Comparison of ENCODE assay signal across 14 cellular contexts in genomic region chrX:30196322-30196721, GRCh38. TPM values are rescaled to one million over a fixed set of nuclear protein-coding genes. Genes with fewer than 3 reads are reported as not detected.
A peak's percentile ranks its signal among the peaks of the same experiment; 100 is the strongest.
DNase-seq lines count a peak whose midpoint lies in the region; ATAC-seq and TF ChIP-seq lines count a peak whose summit lies in the region.
"Had no signal": no experiment of that assay in that cellular context is flagged by ENCODE, and none has a peak within 500 bp of the region (broad histone marks: within the 10 kb centered on the region; RNA-seq: fewer than 3 reads in every experiment).

No MANE protein-coding gene starts in this region.

- POLR2A ChIA-PET in OCI-LY7 (lab: Charles Lee): no interaction called here

- no peaks in the 10 kb centered on the region for H3K9me3 ChIP-seq in OCI-LY7 (ENCODE audit: low read length)
- H3K9me3 ChIP-seq in neuronal stem cell (replicated peaks in 1 of 2; ENCODE audit: control insufficient read depth in 2 of 2, insufficient read depth in 1 of 2, low read depth in 1 of 2, low read length in 2 of 2): no peaks in the 10 kb centered on the region

- peak; percentile 74 for ATAC-seq in GM23338
- ATAC-seq: naive thymus-derived CD8-positive, alpha-beta T cell had no signal

- CTCF ChIA-PET in OCI-LY7 (lab: Charles Lee; ENCODE audit: unreplicated experiment): no interaction called here

- H3K27ac ChIP-seq in C4-2B (no peak overlapping the region), GM23338 (ENCODE audit: low read depth) (no peak overlapping the region), OCI-LY7 (ENCODE audit: low read depth, low read length, poor library complexity, severe bottlenecking) (no peak overlapping the region), neuronal stem cell (replicated peaks; ENCODE audit: low read length) (no peak overlapping the region)

- no peak overlapping the region for H3K18ac ChIP-seq in neuronal stem cell (ENCODE audit: low read length)

- H3K27me3 ChIP-seq in GM23338 (ENCODE audit: insufficient read depth) (no peaks in the 10 kb centered on the region), neuronal stem cell (ENCODE audit: control insufficient read depth in 3 of 3, insufficient read depth in 3 of 3, low read depth in 1 of 3, low read length in 3 of 3) (no peaks in the 10 kb centered on the region)

- H3K79me2 ChIP-seq in GM23338 (replicated peaks; ENCODE audit: insufficient read depth): no peaks in the 10 kb centered on the region
- no peaks in the 10 kb centered on the region for H3K79me2 ChIP-seq in OCI-LY7 (ENCODE audit: insufficient read depth, low read depth, low read length)

- peaks cover 2% of the 10 kb centered on the region for H3K27me3 Mint-ChIP-seq in GM23338 (ENCODE audit: insufficient read depth, low read depth, poor library complexity)
- no peaks in the 10 kb centered on the region for H3K27me3 Mint-ChIP-seq in T-helper 2 cell treated with Interferon-gamma antibody and Interleukin-4, amounts not matched to agents 5 μg/mL and 100 μg/mL, for 36 hours (ENCODE audit: low read depth)
- H3K27me3 Mint-ChIP-seq: activated naive CD8-positive, alpha-beta T cell treated with anti-CD3 and anti-CD28 coated beads, Interleukin-2, amount 10 ng/mL, durations not matched to agents 7 days and 5 days had no signal

- H3K4me1 ChIP-seq in GM23338 (ENCODE audit: insufficient read depth): peaks cover 9% of the 10 kb centered on the region; the same call in 1 of the 2 replicates
- no peaks in the 10 kb centered on the region for H3K4me1 ChIP-seq in OCI-LY7 (ENCODE audit: insufficient read depth, low read length, poor library complexity, severe bottlenecking)
- H3K4me1 ChIP-seq in neuronal stem cell (ENCODE audit: control insufficient read depth in 2 of 2, insufficient read depth in 1 of 2, low read depth in 1 of 2, low read length in 2 of 2): no peaks in the 10 kb centered on the region

- no peak overlapping the region for H2AK5ac ChIP-seq in neuronal stem cell (ENCODE audit: low read depth, low read length)

- H3K4me2 ChIP-seq in GM23338: no peak overlapping the region
- no peak overlapping the region for H3K4me2 ChIP-seq in OCI-LY7 (ENCODE audit: low read length)
- H3K4me2 ChIP-seq in neuronal stem cell (ENCODE audit: insufficient read depth, low read length, poor library complexity, severe bottlenecking): no peak overlapping the region

- no peak overlapping the region for H3K4me3 ChIP-seq in GM23338
- H3K4me3 ChIP-seq in OCI-LY7 (ENCODE audit: low read depth, low read length, poor library complexity, severe bottlenecking): no peak overlapping the region
- H3K4me3 ChIP-seq in neuronal stem cell (ENCODE audit: low read length in 2 of 2): no peak overlapping the region

- peak; percentile 49 for DNase-seq in GM23338 (ENCODE audit: low spot score)
- DNase-seq in OCI-LY7 (ENCODE audit: low spot score): peak; percentile 0
- DNase-seq in germinal center (ENCODE audit: low spot score): peak; percentile 1
- DNase-seq in nucleus accumbens (lab: John Stamatoyannopoulos, UW): no peak
- DNase-seq in DMS79 treated with DMSO at 0.1 percent for 48 hours (lab: John Stamatoyannopoulos, UW): no peak
- no peak for DNase-seq in neuronal stem cell (ENCODE audit: low spot score)
- no peak for DNase-seq in T-helper 2 cell treated with Interferon-gamma antibody and Interleukin-4, amounts not matched to agents 5 μg/mL and 100 μg/mL, for 36 hours (ENCODE audit: low spot score)
- DNase-seq: activated naive CD8-positive, alpha-beta T cell treated with anti-CD3 and anti-CD28 coated beads, Interleukin-2, amount 10 ng/mL, durations not matched to agents 7 days and 5 days; DMS153; foreskin fibroblast; GOT3; naive thymus-derived CD8-positive, alpha-beta T cell had no signal

- H3K36me3 ChIP-seq in GM23338 (ENCODE audit: insufficient read depth) (no peaks in the 10 kb centered on the region), OCI-LY7 (ENCODE audit: insufficient read depth, low read length) (no peaks in the 10 kb centered on the region), neuronal stem cell (replicated peaks in 1 of 2; ENCODE audit: control insufficient read depth in 2 of 2, insufficient read depth in 2 of 2, low read length in 2 of 2) (no peaks in the 10 kb centered on the region)

- no peak overlapping the region for H3K14ac ChIP-seq in neuronal stem cell (ENCODE audit: low read length)

- H3K36me3 Mint-ChIP-seq in GM23338 (ENCODE audit: low read depth): no peaks in the 10 kb centered on the region
- H3K36me3 Mint-ChIP-seq in T-helper 2 cell treated with Interferon-gamma antibody and Interleukin-4, amounts not matched to agents 5 μg/mL and 100 μg/mL, for 36 hours (ENCODE audit: low read depth): no peaks in the 10 kb centered on the region
- H3K36me3 Mint-ChIP-seq: activated naive CD8-positive, alpha-beta T cell treated with anti-CD3 and anti-CD28 coated beads, Interleukin-2, amount 10 ng/mL, durations not matched to agents 7 days and 5 days; naive thymus-derived CD8-positive, alpha-beta T cell had no signal

- no peaks in the 10 kb centered on the region for H3K79me1 ChIP-seq in neuronal stem cell (ENCODE audit: low read depth, low read length)

- no peak overlapping the region for H2BK12ac ChIP-seq in neuronal stem cell (ENCODE audit: low read length)

- no peak overlapping the region for H2BK5ac ChIP-seq in neuronal stem cell (ENCODE audit: low read length)

- WGBS in neuronal stem cell (ENCODE audit: extremely low coverage in 2 of 2, insufficient read length in 2 of 2, insufficient replicate concordance in 1 of 2), 2 donors: no CpG with 5 or more reads among the region's 1 CpG

- H3K4me1 Mint-ChIP-seq in GM23338: peaks cover 22% of the 10 kb centered on the region
- no peaks in the 10 kb centered on the region for H3K4me1 Mint-ChIP-seq in T-helper 2 cell treated with Interferon-gamma antibody and Interleukin-4, amounts not matched to agents 5 μg/mL and 100 μg/mL, for 36 hours (ENCODE audit: low read depth)
- H3K4me1 Mint-ChIP-seq: activated naive CD8-positive, alpha-beta T cell treated with anti-CD3 and anti-CD28 coated beads, Interleukin-2, amount 10 ng/mL, durations not matched to agents 7 days and 5 days; naive thymus-derived CD8-positive, alpha-beta T cell had no signal

- no peaks in the 10 kb centered on the region for H3K9me3 Mint-ChIP-seq in GM23338
- no peaks in the 10 kb centered on the region for H3K9me3 Mint-ChIP-seq in T-helper 2 cell treated with Interferon-gamma antibody and Interleukin-4, amounts not matched to agents 5 μg/mL and 100 μg/mL, for 36 hours
- H3K9me3 Mint-ChIP-seq: activated naive CD8-positive, alpha-beta T cell treated with anti-CD3 and anti-CD28 coated beads, Interleukin-2, amount 10 ng/mL, durations not matched to agents 7 days and 5 days; naive thymus-derived CD8-positive, alpha-beta T cell had no signal

- no peak overlapping the region for H2BK120ac ChIP-seq in neuronal stem cell (ENCODE audit: low read depth, low read length)

- peak; percentile 49 for TF ChIP-seq CTCF in C4-2B (conservative IDR thresholded peaks at IDR 0.05)
- TF ChIP-seq CTCF in GM23338 (conservative IDR thresholded peaks at IDR 0.05; ENCODE audit: low read depth in 2 of 2): peak; percentile 39 to 43; a peak in 3 of 4 replicates
- TF ChIP-seq CTCF in OCI-LY7 (conservative IDR thresholded peaks at IDR 0.05; ENCODE audit: low read length): peak; percentile 50; the same call in 1 of the 2 replicates

- intact Hi-C loops in OCI-LY7 (cut with micrococcal nuclease; ENCODE audit: unreplicated experiment): no loop called here

- H3F3A ChIP-seq in GM23338 (replicated peaks; ENCODE audit: low read depth): no peaks in the 10 kb centered on the region

- H4K91ac ChIP-seq in neuronal stem cell (ENCODE audit: low read depth, low read length, poor library complexity): no peak overlapping the region

- no TSS peak for BruUV-seq in OCI-LY7 (replicated peaks; lab: Mats Ljungman, UMichigan)

- H2AFZ ChIP-seq in GM23338 (no peak overlapping the region), OCI-LY7 (ENCODE audit: low read length) (no peak overlapping the region), neuronal stem cell (ENCODE audit: low read length) (no peak overlapping the region)

- no peaks in the 10 kb centered on the region for H3K9me2 ChIP-seq in GM23338 (ENCODE audit: insufficient read depth)
- no peaks in the 10 kb centered on the region for H3K9me2 ChIP-seq in OCI-LY7 (ENCODE audit: insufficient read depth, low read length)

- no peak overlapping the region for H3K23ac ChIP-seq in neuronal stem cell (ENCODE audit: low read depth, low read length, poor library complexity)

- H3K27ac Mint-ChIP-seq in GM23338: no peak overlapping the region
- no peak overlapping the region for H3K27ac Mint-ChIP-seq in T-helper 2 cell treated with Interferon-gamma antibody and Interleukin-4, amounts not matched to agents 5 μg/mL and 100 μg/mL, for 36 hours
- H3K27ac Mint-ChIP-seq: activated naive CD8-positive, alpha-beta T cell treated with anti-CD3 and anti-CD28 coated beads, Interleukin-2, amount 10 ng/mL, durations not matched to agents 7 days and 5 days; naive thymus-derived CD8-positive, alpha-beta T cell had no signal

- H2BK15ac ChIP-seq in neuronal stem cell (ENCODE audit: low read length): no peak overlapping the region

- no peak overlapping the region for H4K8ac ChIP-seq in neuronal stem cell (ENCODE audit: low read depth, low read length)

- no peaks in the 10 kb centered on the region for H4K20me1 ChIP-seq in GM23338 (replicated peaks; ENCODE audit: insufficient read depth)
- H4K20me1 ChIP-seq in OCI-LY7 (ENCODE audit: insufficient read depth, low read length): no peaks in the 10 kb centered on the region

- no peak overlapping the region for H3K4me3 Mint-ChIP-seq in GM23338
- H3K4me3 Mint-ChIP-seq in T-helper 2 cell treated with Interferon-gamma antibody and Interleukin-4, amounts not matched to agents 5 μg/mL and 100 μg/mL, for 36 hours: no peak overlapping the region
- H3K4me3 Mint-ChIP-seq: activated naive CD8-positive, alpha-beta T cell treated with anti-CD3 and anti-CD28 coated beads, Interleukin-2, amount 10 ng/mL, durations not matched to agents 7 days and 5 days; naive thymus-derived CD8-positive, alpha-beta T cell had no signal

- no peak overlapping the region for H3K9ac ChIP-seq in neuronal stem cell (ENCODE audit: low read depth, low read length, poor library complexity)

- H3K4ac ChIP-seq in neuronal stem cell (ENCODE audit: low read length): no peak overlapping the region

RNA-seq across cellular contexts. Expression of gene MAGEB2, which starts 19.0 kb away (rescaled TPM):
- not detected in 2 replicates for total RNA-seq in GM23338 (2014; rRNA removed; shearing (Covaris generic))
- polyA plus RNA-seq in GM23338 (2016; fragmentation: Nextera tagmentation; extraction: Ambion mirVana): 0.24 TPM in 1 of 2 replicates, not detected in the other
- total RNA-seq in OCI-LY7 (2014; rRNA removed; shearing (Covaris generic)): not detected in 2 replicates
- not detected in 2 replicates for total RNA-seq in OCI-LY7 (2022)
- not detected for polyA plus RNA-seq in neuronal stem cell (2013, experiment 1 of 2)
- not detected for polyA plus RNA-seq in neuronal stem cell (2013, experiment 2 of 2)
- total RNA-seq: activated naive CD8-positive, alpha-beta T cell treated with anti-CD3 and anti-CD28 coated beads, Interleukin-2, amount 10 ng/mL, durations not matched to agents 7 days and 5 days; LHCN-M2; naive thymus-derived CD8-positive, alpha-beta T cell had no signal
- polyA plus RNA-seq: naive thymus-derived CD8-positive, alpha-beta T cell had no signal

RNA-seq across cellular contexts. Expression of gene MAGEB3, which starts 34.1 kb away (rescaled TPM):
- total RNA-seq in GM23338 (2014; rRNA removed; shearing (Covaris generic)): not detected in 2 replicates
- 0.19 TPM in 1 of 2 replicates, not detected in the other for polyA plus RNA-seq in GM23338 (2016; fragmentation: Nextera tagmentation; extraction: Ambion mirVana)
- total RNA-seq in OCI-LY7 (2014; rRNA removed; shearing (Covaris generic)): not detected in 2 replicates
- total RNA-seq in OCI-LY7 (2022): not detected in 2 replicates
- polyA plus RNA-seq in neuronal stem cell (2013, experiment 1 of 2): not detected
- polyA plus RNA-seq in neuronal stem cell (2013, experiment 2 of 2): not detected
- total RNA-seq: activated naive CD8-positive, alpha-beta T cell treated with anti-CD3 and anti-CD28 coated beads, Interleukin-2, amount 10 ng/mL, durations not matched to agents 7 days and 5 days; LHCN-M2; naive thymus-derived CD8-positive, alpha-beta T cell had no signal
- polyA plus RNA-seq: naive thymus-derived CD8-positive, alpha-beta T cell had no signal

RNA-seq across cellular contexts. Expression of gene MAGEB4, which starts 45.5 kb away (rescaled TPM):
- not detected in 2 replicates for total RNA-seq in GM23338 (2014; rRNA removed; shearing (Covaris generic))
- not detected in 2 replicates for polyA plus RNA-seq in GM23338 (2016; fragmentation: Nextera tagmentation; extraction: Ambion mirVana)
- total RNA-seq in OCI-LY7 (2014; rRNA removed; shearing (Covaris generic)): not detected in 2 replicates
- total RNA-seq in OCI-LY7 (2022): not detected in 2 replicates
- polyA plus RNA-seq in neuronal stem cell (2013, experiment 1 of 2): not detected
- not detected for polyA plus RNA-seq in neuronal stem cell (2013, experiment 2 of 2)
- total RNA-seq: activated naive CD8-positive, alpha-beta T cell treated with anti-CD3 and anti-CD28 coated beads, Interleukin-2, amount 10 ng/mL, durations not matched to agents 7 days and 5 days; LHCN-M2; naive thymus-derived CD8-positive, alpha-beta T cell had no signal
- polyA plus RNA-seq: naive thymus-derived CD8-positive, alpha-beta T cell had no signal

RNA-seq across cellular contexts. Expression of gene MAGEB1, which starts 50.6 kb away (rescaled TPM):
- not detected in 2 replicates for total RNA-seq in GM23338 (2014; rRNA removed; shearing (Covaris generic))
- polyA plus RNA-seq in GM23338 (2016; fragmentation: Nextera tagmentation; extraction: Ambion mirVana): 0.15 TPM in 1 of 2 replicates, not detected in the other
- not detected in 2 replicates for total RNA-seq in OCI-LY7 (2014; rRNA removed; shearing (Covaris generic))
- not detected in 2 replicates for total RNA-seq in OCI-LY7 (2022)
- polyA plus RNA-seq in neuronal stem cell (2013, experiment 1 of 2): not detected
- not detected for polyA plus RNA-seq in neuronal stem cell (2013, experiment 2 of 2)
- total RNA-seq: activated naive CD8-positive, alpha-beta T cell treated with anti-CD3 and anti-CD28 coated beads, Interleukin-2, amount 10 ng/mL, durations not matched to agents 7 days and 5 days; LHCN-M2; naive thymus-derived CD8-positive, alpha-beta T cell had no signal
- polyA plus RNA-seq: naive thymus-derived CD8-positive, alpha-beta T cell had no signal

Comparison
In these comparisons a context has a peak if more than half of its experiments do, and no peak if none do; other contexts are left out.
1. DNase-seq: peak in GM23338 (single experiment), OCI-LY7 (single experiment) and germinal center (single experiment); none in nucleus accumbens (0 of 56), DMS79 treated with DMSO at 0.1 percent for 48 hours (single experiment), neuronal stem cell (single experiment) and T-helper 2 cell treated with Interferon-gamma antibody and Interleukin-4, amounts not matched to agents 5 μg/mL and 100 μg/mL, for 36 hours (single experiment).
2. Peak in every context shown above with its lines, with median percentiles within 50 percentile points of each other: CTCF ChIP-seq.